Comparison of ENCODE assay signal across 8 cellular contexts in the genomic region with DNA sequence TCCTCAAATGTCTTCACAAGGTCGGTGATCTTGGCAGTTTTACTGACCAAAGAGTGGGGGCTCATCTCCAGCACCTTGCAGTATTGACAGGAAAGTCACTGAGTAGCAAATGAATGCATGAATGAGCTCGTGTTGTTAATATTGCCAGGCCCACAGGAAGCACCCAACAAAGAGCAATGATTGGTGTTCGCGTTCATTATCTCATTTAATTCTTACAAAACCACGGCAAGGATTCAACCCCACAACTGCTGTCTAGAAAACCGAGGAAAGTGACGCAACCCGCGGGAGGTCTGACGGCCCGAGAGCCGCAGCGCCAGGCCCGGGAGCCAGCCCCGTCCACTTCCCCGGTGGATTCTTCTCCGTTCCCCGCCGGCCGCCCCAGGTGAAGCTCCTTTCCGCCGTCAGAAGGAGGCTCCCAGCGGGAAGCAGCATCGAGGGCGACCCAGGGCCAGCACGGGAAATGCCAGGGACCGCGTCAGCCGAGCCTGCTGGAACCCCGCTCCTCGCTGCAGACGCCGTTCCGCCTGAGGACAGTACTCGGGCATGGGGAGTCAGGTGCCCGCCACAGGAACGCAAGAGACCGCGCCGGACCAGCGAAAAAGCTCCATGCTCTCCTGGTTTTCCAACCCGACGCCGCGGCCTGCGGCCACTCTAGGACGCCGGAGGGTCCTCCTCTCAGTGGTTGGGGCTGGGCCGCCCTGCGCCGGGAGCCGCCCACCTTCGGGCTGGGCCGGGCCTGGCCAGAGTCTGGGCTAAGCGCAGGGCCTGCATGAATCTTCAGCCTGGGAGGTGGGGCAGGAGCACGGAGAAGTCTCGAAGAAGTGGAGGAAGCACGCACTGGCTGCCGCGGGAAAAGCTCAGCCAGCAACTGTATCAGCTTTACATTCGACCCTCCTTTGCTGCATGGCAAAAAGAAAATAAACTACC. TPM values are rescaled to one million over a fixed set of nuclear protein-coding genes. Genes with fewer than 3 reads are reported as not detected.
DNase-seq lines count a peak whose midpoint lies in the region; ATAC-seq and TF ChIP-seq lines count a peak whose summit lies in the region.

No MANE protein-coding gene starts in this region.

- H3K9me3 Mint-ChIP-seq in Calu3 (ENCODE audit: low read depth, unreplicated experiment) (no peaks in the 10 kb centered on the region), endothelial cell (ENCODE audit: unreplicated experiment) (no peaks in the 10 kb centered on the region)
- H3K9me3 Mint-ChIP-seq in stimulated activated effector memory CD8-positive, alpha-beta T cell treated with anti-CD3 and anti-CD28 coated beads, Interleukin-12 subunit alpha, Interleukin-12 subunit beta, amount 100 ng/mL, for 72 hours, result no peaks in the 10 kb centered on the region

- intact Hi-C loops in Calu3 (cut with micrococcal nuclease; ENCODE audit: unreplicated experiment), result loop anchor here (5.0 kb wide), 1 partner anchor 739 kb away; no protein-coding TSS in a partner anchor

- H3K4me1 Mint-ChIP-seq in Calu3 (ENCODE audit: low read depth, unreplicated experiment), result peaks cover 39% of the 10 kb centered on the region
- peaks cover 20% of the 10 kb centered on the region for H3K4me1 Mint-ChIP-seq in endothelial cell (ENCODE audit: unreplicated experiment)
- peaks cover 27% of the 10 kb centered on the region for H3K4me1 Mint-ChIP-seq in stimulated activated effector memory CD8-positive, alpha-beta T cell treated with anti-CD3 and anti-CD28 coated beads, Interleukin-12 subunit alpha, Interleukin-12 subunit beta, amount 100 ng/mL, for 72 hours

- H3K36me3 Mint-ChIP-seq in Calu3 (ENCODE audit: insufficient read depth, unreplicated experiment), result peaks cover 17% of the 10 kb centered on the region
- no peaks in the 10 kb centered on the region for H3K36me3 Mint-ChIP-seq in endothelial cell (ENCODE audit: low read depth, unreplicated experiment)
- no peaks in the 10 kb centered on the region for H3K36me3 Mint-ChIP-seq in stimulated activated effector memory CD8-positive, alpha-beta T cell treated with anti-CD3 and anti-CD28 coated beads, Interleukin-12 subunit alpha, Interleukin-12 subunit beta, amount 100 ng/mL, for 72 hours

- H3K27me3 Mint-ChIP-seq in Calu3 (ENCODE audit: unreplicated experiment) (no peaks in the 10 kb centered on the region), endothelial cell (ENCODE audit: unreplicated experiment) (no peaks in the 10 kb centered on the region)

- H3K27ac Mint-ChIP-seq in Calu3 (ENCODE audit: unreplicated experiment) (peak overlapping the region; percentile 90), endothelial cell (ENCODE audit: unreplicated experiment) (peak overlapping the region; percentile 99)
- peak overlapping the region; percentile 86 for H3K27ac Mint-ChIP-seq in stimulated activated effector memory CD8-positive, alpha-beta T cell treated with anti-CD3 and anti-CD28 coated beads, Interleukin-12 subunit alpha, Interleukin-12 subunit beta, amount 100 ng/mL, for 72 hours

- TF ChIP-seq CTCF in Calu3 (IDR thresholded peaks at IDR 0.05; ENCODE audit: unreplicated experiment), result no peak
- TF ChIP-seq CTCF in GM20000 (IDR thresholded peaks at IDR 0.05; ENCODE audit: extremely low read depth, missing control alignments), result no peak
- TF ChIP-seq CTCF in HL-60 (IDR thresholded peaks at IDR 0.05; ENCODE audit: insufficient read depth, low read length), result no peak
- TF ChIP-seq CTCF in endothelial cell (IDR thresholded peaks at IDR 0.05; ENCODE audit: unreplicated experiment), result no peak

- ATAC-seq in stimulated activated effector memory CD8-positive, alpha-beta T cell treated with anti-CD3 and anti-CD28 coated beads, Interleukin-12 subunit alpha, Interleukin-12 subunit beta, amount 100 ng/mL, for 72 hours, result peak; percentile 95

- peak overlapping the region; percentile 87 for H3K27ac ChIP-seq in HL-60 (replicated peaks)

- CTCF ChIA-PET in Calu3 (lab: Charles Lee), result interaction anchor here (0.5 to 2.4 kb wide), 7 partner anchors 14 to 961 kb away, joined by 3 to 13 read pairs (median 4); a partner anchor contains a TSS

- DNase-seq in Calu3 (peak; percentile 95), GM20000 (ENCODE audit: low spot score) (peak; percentile 76), HL-60 (ENCODE audit: low read depth in 1 of 2, low spot score in 1 of 2) (peak; percentile 40 to 64), NOMO-1 treated with DMSO at 0.1 percent for 48 hours (lab: John Stamatoyannopoulos, UW; ENCODE audit: unreplicated experiment) (peak; percentile 93), activated T-cell treated with anti-CD3 and anti-CD28 coated beads for 24 hours (ENCODE audit: low read depth) (peak; percentile 23), endothelial cell (ENCODE audit: low spot score) (peak; percentile 92), mesenteric fat pad (ENCODE audit: low spot score) (peak; percentile 97)
- DNase-seq in stimulated activated effector memory CD8-positive, alpha-beta T cell treated with anti-CD3 and anti-CD28 coated beads, Interleukin-12 subunit alpha, Interleukin-12 subunit beta, amount 100 ng/mL, for 72 hours (ENCODE audit: low spot score in 2 of 2), result peak; percentile 24 to 80

- H3K27me3 ChIP-seq in HL-60 (ENCODE audit: insufficient read depth, poor library complexity, severe bottlenecking), result no peaks in the 10 kb centered on the region

- H3K4me3 ChIP-seq in HL-60 (replicated peaks; ENCODE audit: insufficient read depth, low read length), result peak overlapping the region; percentile 36

- H3K4me3 Mint-ChIP-seq in Calu3 (ENCODE audit: low read depth, unreplicated experiment) (peak overlapping the region; percentile 94), endothelial cell (ENCODE audit: unreplicated experiment) (peak overlapping the region; percentile 96)
- H3K4me3 Mint-ChIP-seq in stimulated activated effector memory CD8-positive, alpha-beta T cell treated with anti-CD3 and anti-CD28 coated beads, Interleukin-12 subunit alpha, Interleukin-12 subunit beta, amount 100 ng/mL, for 72 hours, result peak overlapping the region; percentile 77

- BruUV-seq in Calu3 (replicated peaks; lab: Mats Ljungman, UMichigan), result TSS peak; percentile 98

RNA-seq across cellular contexts. Expression of a gene that starts 19.8 kb away (rescaled TPM):
- total RNA-seq in Calu3 (2022) (28.2 and 32.9 TPM in 2 replicates), endothelial cell (ENCODE audit: unreplicated experiment) (30.7 TPM), mesenteric fat pad (37.6 TPM)

Comparison
In these comparisons a context has a peak if more than half of its experiments do, and no peak if none do; other contexts are left out.
1. Peak in every context shown above with its lines: DNase-seq, ATAC-seq, H3K4me3 ChIP-seq and H3K27ac ChIP-seq.
2. DNase-seq: peak in every context shown above with its lines; median percentile 97 in mesenteric fat pad; 95 in Calu3; 93 in NOMO-1 treated with DMSO at 0.1 percent for 48 hours; 92 in endothelial cell; 76 in GM20000; 52 in HL-60; 52 in stimulated activated effector memory CD8-positive, alpha-beta T cell treated with anti-CD3 and anti-CD28 coated beads, Interleukin-12 subunit alpha, Interleukin-12 subunit beta, amount 100 ng/mL, for 72 hours; 23 in activated T-cell treated with anti-CD3 and anti-CD28 coated beads for 24 hours.